Comparison of ENCODE assay signal across 8 cellular contexts in the genomic region with DNA sequence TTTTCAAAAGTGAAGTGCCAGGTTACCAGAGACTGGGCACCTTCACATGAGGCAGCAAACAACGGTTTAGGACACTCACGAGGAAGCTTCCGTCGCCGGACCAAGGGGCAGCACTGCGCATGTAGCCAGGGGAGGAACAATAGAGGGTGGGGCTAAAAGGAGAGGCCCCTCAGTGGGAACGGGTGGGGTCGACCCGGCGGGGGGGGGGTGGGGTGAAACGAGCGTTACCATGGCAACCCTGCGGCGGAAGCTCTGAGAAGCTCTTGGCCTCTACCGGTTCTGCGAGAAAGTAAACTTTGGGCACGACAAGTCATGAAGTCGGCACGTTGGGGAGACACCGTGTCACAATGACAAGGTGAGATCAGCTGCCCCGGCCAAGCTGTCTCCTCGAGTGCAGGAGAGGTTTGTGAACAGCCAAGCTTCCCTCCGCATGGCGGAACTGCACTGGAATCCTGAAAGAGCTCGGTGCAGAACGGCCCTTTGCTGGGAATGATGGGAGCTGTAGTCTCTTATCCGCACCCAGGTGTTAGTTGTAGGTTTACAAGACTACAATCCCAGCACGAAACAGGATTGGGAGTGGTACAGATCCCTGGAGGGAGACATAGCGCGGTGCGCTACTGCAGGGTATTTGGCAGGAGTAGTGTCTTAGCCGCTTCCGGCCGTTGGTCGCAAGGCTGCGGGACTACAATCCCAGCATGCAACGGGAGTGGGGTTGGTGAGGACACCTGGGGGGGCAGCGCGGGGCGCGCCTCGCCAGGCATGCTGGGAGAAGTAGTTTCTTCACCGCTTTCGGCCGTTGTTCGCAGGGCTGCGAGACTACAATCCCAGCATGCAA.
DNase-seq lines count a peak whose midpoint lies in the region; ATAC-seq, FAIRE-seq and TF ChIP-seq lines count a peak whose summit lies in the region.

No MANE protein-coding gene starts in this region.

- no peaks in the 10 kb centered on the region for H4K20me1 ChIP-seq in GM12878 (ENCODE audit: control insufficient read depth, insufficient read depth)

- in situ Hi-C loops in GM12878 (cut with MboI): no loop called here

- TF ChIP-seq POLR2A in GM12878 (IDR thresholded peaks at IDR 0.05; ENCODE audit: low read depth, low read length) (no peak), GM12892 (IDR thresholded peaks at IDR 0.05; ENCODE audit: low read depth, low read length) (no peak)

- H3K9me3 ChIP-seq in GM12878 (replicated peaks; ENCODE audit: control insufficient read depth, insufficient read depth, low read length): no peaks in the 10 kb centered on the region; the same call in 2 of the 3 replicates
- H3K9me3 ChIP-seq in lower lobe of right lung: peaks cover under 1% of the 10 kb centered on the region

- intact Hi-C loops in GM12878 (cut with micrococcal nuclease; ENCODE audit: unreplicated experiment): no loop called here
- intact Hi-C loops in lower lobe of right lung (cut with DNase I): no loop called here

- POLR2A ChIA-PET in GM12878 (lab: Charles Lee): no interaction called here

- no peak overlapping the region for H3K27ac ChIP-seq in GM12878 (ENCODE audit: control insufficient read depth, insufficient read depth)
- peak overlapping the region; percentile 94 for H3K27ac ChIP-seq in lower lobe of right lung

- H3K4me1 ChIP-seq in GM12878 (ENCODE audit: control insufficient read depth, insufficient read depth, low read length) (no peaks in the 10 kb centered on the region), lower lobe of right lung (peaks cover 15% of the 10 kb centered on the region)

- no peak overlapping the region for H3K4me2 ChIP-seq in GM12878 (ENCODE audit: control insufficient read depth, insufficient read depth)

- SMC1A ChIA-PET in GM12878 (lab: Charles Lee; ENCODE audit: uncharacterized antibody, unreplicated experiment): no interaction called here

- BruUV-seq in GM12878 (replicated peaks; lab: Mats Ljungman, UMichigan): no TSS peak

- TF ChIP-seq CTCF in GM12878 (IDR thresholded peaks at IDR 0.05 in 2 of 3, conservative IDR thresholded peaks at IDR 0.05 in 1 of 3; ENCODE audit: control insufficient read depth in 2 of 3, extremely low read depth in 1 of 3, insufficient read depth in 1 of 3, low read depth in 3 of 3, low read length in 3 of 3) (no peak), lower lobe of right lung (IDR thresholded peaks at IDR 0.05) (no peak)

- no peaks in the 10 kb centered on the region for H3K79me2 ChIP-seq in GM12878 (ENCODE audit: control insufficient read depth, insufficient read depth, low read length)

- WGBS in GM12878 (ENCODE audit: insufficient coverage, insufficient replicate concordance, low lambda C conversion rate, missing lambda C conversion rate): 16% methylated on average over 45 of the region's 47 CpGs

- CTCF ChIA-PET in GM12878 (lab: Yijun Ruan, JAX): no interaction called here

- ATAC-seq in HG03378 (IDR thresholded peaks at IDR 0.05; ENCODE audit: unreplicated experiment): peak; percentile 73
- ATAC-seq in GM12878: no peak
- ATAC-seq in lower lobe of right lung: peak; percentile 98 to 99
- no peak for ATAC-seq in HG02981 (IDR thresholded peaks at IDR 0.05; ENCODE audit: unreplicated experiment)

- H3K9ac ChIP-seq in GM12878 (ENCODE audit: control insufficient read depth, insufficient read depth, low read length): no peak overlapping the region

- H3K4me3 ChIP-seq in GM12878 (no peak overlapping the region), lower lobe of right lung (peak overlapping the region; percentile 67)

- no peak for FAIRE-seq in GM12878 (lab: Jason Lieb, UNC)
- no peak for FAIRE-seq in GM12892 (lab: Jason Lieb, UNC)

- no peaks in the 10 kb centered on the region for H3K36me3 ChIP-seq in GM12878 (ENCODE audit: control insufficient read depth in 2 of 2, insufficient read depth in 2 of 2, low read length in 1 of 2)
- no peaks in the 10 kb centered on the region for H3K36me3 ChIP-seq in lower lobe of right lung

- RAD21 ChIA-PET in GM12878 (lab: Charles Lee; ENCODE audit: unreplicated experiment): no interaction called here

- DNase-seq in AG08395 (ENCODE audit: low spot score) (peak; percentile 38), T1000 (lab: John Stamatoyannopoulos, UW) (peak; percentile 91), GM12878 (ENCODE audit: low read depth, low spot score) (no peak), lower lobe of right lung (peak; percentile 95), GM12892 (ENCODE audit: insufficient read length) (no peak)
- DNase-seq in stimulated activated CD8-positive, alpha-beta memory T cell treated with anti-CD3 and anti-CD28 coated beads, Interleukin-15, amount 100 ng/mL, for 24 hours (ENCODE audit: low read depth): peak; percentile 67

- no peak for TF ChIP-seq RAD21 in GM12878 (IDR thresholded peaks at IDR 0.05; ENCODE audit: insufficient read depth, low read depth, low read length)

- no peak overlapping the region; the same call in 1 of the 2 replicates for H2AFZ ChIP-seq in GM12878 (ENCODE audit: control insufficient read depth, low read depth, low read length)

- H3K27me3 ChIP-seq in GM12878 (replicated peaks in 1 of 2; ENCODE audit: control insufficient read depth in 2 of 2, insufficient read depth in 2 of 2, low read length in 1 of 2) (no peaks in the 10 kb centered on the region), lower lobe of right lung (ENCODE audit: low read depth) (no peaks in the 10 kb centered on the region)

- TF ChIP-seq EP300 in GM12878 (IDR thresholded peaks at IDR 0.05; ENCODE audit: borderline replicate concordance in 1 of 2, control insufficient read depth in 1 of 2, low read depth in 2 of 2, low read length in 2 of 2): no peak

TF ChIP-seq in GM12878, 131 proteins besides CTCF, POLR2A, EP300 and RAD21:
- TF ChIP-seq, protein P1, sequence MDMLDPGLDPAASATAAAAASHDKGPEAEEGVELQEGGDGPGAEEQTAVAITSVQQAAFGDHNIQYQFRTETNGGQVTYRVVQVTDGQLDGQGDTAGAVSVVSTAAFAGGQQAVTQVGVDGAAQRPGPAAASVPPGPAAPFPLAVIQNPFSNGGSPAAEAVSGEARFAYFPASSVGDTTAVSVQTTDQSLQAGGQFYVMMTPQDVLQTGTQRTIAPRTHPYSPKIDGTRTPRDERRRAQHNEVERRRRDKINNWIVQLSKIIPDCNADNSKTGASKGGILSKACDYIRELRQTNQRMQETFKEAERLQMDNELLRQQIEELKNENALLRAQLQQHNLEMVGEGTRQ (IDR thresholded peaks at IDR 0.05; ENCODE audit: borderline replicate concordance, low read depth, low read length): no peak
- TF ChIP-seq ZNF274 (IDR thresholded peaks at IDR 0.05; ENCODE audit: insufficient read depth, insufficient read length): no peak
- TF ChIP-seq, protein P2, sequence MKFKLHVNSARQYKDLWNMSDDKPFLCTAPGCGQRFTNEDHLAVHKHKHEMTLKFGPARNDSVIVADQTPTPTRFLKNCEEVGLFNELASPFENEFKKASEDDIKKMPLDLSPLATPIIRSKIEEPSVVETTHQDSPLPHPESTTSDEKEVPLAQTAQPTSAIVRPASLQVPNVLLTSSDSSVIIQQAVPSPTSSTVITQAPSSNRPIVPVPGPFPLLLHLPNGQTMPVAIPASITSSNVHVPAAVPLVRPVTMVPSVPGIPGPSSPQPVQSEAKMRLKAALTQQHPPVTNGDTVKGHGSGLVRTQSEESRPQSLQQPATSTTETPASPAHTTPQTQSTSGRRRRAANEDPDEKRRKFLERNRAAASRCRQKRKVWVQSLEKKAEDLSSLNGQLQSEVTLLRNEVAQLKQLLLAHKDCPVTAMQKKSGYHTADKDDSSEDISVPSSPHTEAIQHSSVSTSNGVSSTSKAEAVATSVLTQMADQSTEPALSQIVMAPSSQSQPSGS (IDR thresholded peaks at IDR 0.05; ENCODE audit: low read length): no peak
- TF ChIP-seq STAT3 (IDR thresholded peaks at IDR 0.05; ENCODE audit: low read depth, low read length): no peak
- TF ChIP-seq SIX5 (IDR thresholded peaks at IDR 0.05; ENCODE audit: low read depth, low read length, severe bottlenecking): peak; percentile 65
- no peak for TF ChIP-seq MYB (IDR thresholded peaks at IDR 0.05; ENCODE audit: borderline replicate concordance, low read depth, low read length)
- no peak for TF ChIP-seq FOXK2 (IDR thresholded peaks at IDR 0.05)
- TF ChIP-seq TBL1XR1 (IDR thresholded peaks at IDR 0.05; ENCODE audit: low read depth, low read length): no peak
- TF ChIP-seq FOS (IDR thresholded peaks at IDR 0.05; ENCODE audit: borderline replicate concordance, extremely low read depth, insufficient read length): no peak
- TF ChIP-seq, protein P3, sequence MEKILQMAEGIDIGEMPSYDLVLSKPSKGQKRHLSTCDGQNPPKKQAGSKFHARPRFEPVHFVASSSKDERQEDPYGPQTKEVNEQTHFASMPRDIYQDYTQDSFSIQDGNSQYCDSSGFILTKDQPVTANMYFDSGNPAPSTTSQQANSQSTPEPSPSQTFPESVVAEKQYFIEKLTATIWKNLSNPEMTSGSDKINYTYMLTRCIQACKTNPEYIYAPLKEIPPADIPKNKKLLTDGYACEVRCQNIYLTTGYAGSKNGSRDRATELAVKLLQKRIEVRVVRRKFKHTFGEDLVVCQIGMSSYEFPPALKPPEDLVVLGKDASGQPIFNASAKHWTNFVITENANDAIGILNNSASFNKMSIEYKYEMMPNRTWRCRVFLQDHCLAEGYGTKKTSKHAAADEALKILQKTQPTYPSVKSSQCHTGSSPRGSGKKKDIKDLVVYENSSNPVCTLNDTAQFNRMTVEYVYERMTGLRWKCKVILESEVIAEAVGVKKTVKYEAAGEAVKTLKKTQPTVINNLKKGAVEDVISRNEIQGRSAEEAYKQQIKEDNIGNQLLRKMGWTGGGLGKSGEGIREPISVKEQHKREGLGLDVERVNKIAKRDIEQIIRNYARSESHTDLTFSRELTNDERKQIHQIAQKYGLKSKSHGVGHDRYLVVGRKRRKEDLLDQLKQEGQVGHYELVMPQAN (conservative IDR thresholded peaks at IDR 0.05): no peak
- TF ChIP-seq CREB1 (IDR thresholded peaks at IDR 0.05; ENCODE audit: low read depth): 0 out of 2 replicates have a peak, but pooled peaks have one; percentile 14

Comparison
In these comparisons a context has a peak if more than half of its experiments do, and no peak if none do; other contexts are left out.
1. DNase-seq: peak in AG08395 (single experiment), T1000 (single experiment), lower lobe of right lung (single experiment) and stimulated activated CD8-positive, alpha-beta memory T cell treated with anti-CD3 and anti-CD28 coated beads, Interleukin-15, amount 100 ng/mL, for 24 hours (single experiment); none in GM12878 (single experiment) and GM12892 (single experiment).
2. ATAC-seq: peak in HG03378 (single experiment) and lower lobe of right lung (2 of 2); none in GM12878 (single experiment) and HG02981 (single experiment).